Comparison of ENCODE assay signal across 12 cellular contexts in genomic region chr16:56915311-56916105, GRCh38. TPM values are rescaled to one million over a fixed set of nuclear protein-coding genes. Genes with fewer than 3 reads are reported as not detected.
DNase-seq lines count a peak whose midpoint lies in the region; ATAC-seq and TF ChIP-seq lines count a peak whose summit lies in the region.
"Had no signal": no experiment of that assay in that cellular context is flagged by ENCODE, and none has a peak within 500 bp of the region (broad histone marks: within the 10 kb centered on the region; RNA-seq: fewer than 3 reads in every experiment).

No MANE protein-coding gene starts in this region.

- H3K4me3 ChIP-seq in gastrocnemius medialis, result no peak overlapping the region

- no peak overlapping the region for H3K4me3 Mint-ChIP-seq in H9
- H3K4me3 Mint-ChIP-seq in stimulated activated memory B cell treated with anti-CD40 and anti-IgM and Interleukin-4, amounts not matched to agents 10 μg/mL and 1 μg/mL and 100 μg/mL, for 72 hours, result peak overlapping the region; percentile 73
- H3K4me3 Mint-ChIP-seq: activated T-helper 1 cell treated with anti-CD3 and anti-CD28 coated beads, Interleukin-12 subunit alpha, Interleukin-12 subunit beta, Interleukin-2, Interleukin-4 antibody, amounts not matched to agents 30 ng/mL and 10 ng/mL and 1 ng/mL, durations not matched to agents 14 hours and 24 hours and 36 hours had no signal

- no peak overlapping the region for H3K56ac ChIP-seq in H9 (ENCODE audit: insufficient read length, low read depth, low read length)

- no peak overlapping the region for H2AK5ac ChIP-seq in H9 (ENCODE audit: insufficient read length, low read length)

- H3K79me2 ChIP-seq in H9 (ENCODE audit: insufficient read depth, low read length), result no peaks in the 10 kb centered on the region

- no peak overlapping the region for H2BK5ac ChIP-seq in H9 (ENCODE audit: insufficient read length, low read length)

- no peaks in the 10 kb centered on the region for H3K23me2 ChIP-seq in H9 (ENCODE audit: insufficient read length, low read depth, low read length, poor library complexity, severe bottlenecking)

- no peak for TF ChIP-seq CTCF in H9 (conservative IDR thresholded peaks at IDR 0.05)
- TF ChIP-seq CTCF in gastrocnemius medialis (IDR thresholded peaks at IDR 0.05 in 4 of 5, conservative IDR thresholded peaks at IDR 0.05 in 1 of 5), result no peak

- peaks cover 20% of the 10 kb centered on the region for H3K27me3 Mint-ChIP-seq in H9 (ENCODE audit: low read depth)
- H3K27me3 Mint-ChIP-seq in stimulated activated memory B cell treated with anti-CD40 and anti-IgM and Interleukin-4, amounts not matched to agents 10 μg/mL and 1 μg/mL and 100 μg/mL, for 72 hours, result no peaks in the 10 kb centered on the region

- intact Hi-C loops in gastrocnemius medialis (cut with DNase I; ENCODE audit: low total_unique reads), result no loop called here

- DNase-seq in H9, result no peak
- DNase-seq in astrocyte of the hippocampus (ENCODE audit: low read depth, low spot score), result peak; percentile 16
- no peak for DNase-seq in gastrocnemius medialis
- DNase-seq in mucosa of gallbladder (ENCODE audit: low spot score), result no peak
- no peak for DNase-seq in NCI-H2107 treated with DMSO at 0.1 percent for 48 hours (lab: John Stamatoyannopoulos, UW; ENCODE audit: unreplicated experiment)
- DNase-seq: activated CD4-positive, CD25-positive, alpha-beta regulatory T cell had no signal

- no peak overlapping the region for H3K14ac ChIP-seq in H9 (ENCODE audit: insufficient read depth, low read length)

- peak overlapping the region; percentile 22 for H3T11ph ChIP-seq in H9 (ENCODE audit: low read length)

- H3K4me2 ChIP-seq in H9 (ENCODE audit: insufficient read depth, insufficient read length, low read length), result no peak overlapping the region

- no peaks in the 10 kb centered on the region for H3K79me1 ChIP-seq in H9 (ENCODE audit: insufficient read depth, low read depth, low read length, poor library complexity, severe bottlenecking)

- H3K27ac Mint-ChIP-seq in H9, result no peak overlapping the region
- peak overlapping the region; percentile 100 for H3K27ac Mint-ChIP-seq in stimulated activated memory B cell treated with anti-CD40 and anti-IgM and Interleukin-4, amounts not matched to agents 10 μg/mL and 1 μg/mL and 100 μg/mL, for 72 hours

- H4K20me1 ChIP-seq in H9 (ENCODE audit: control insufficient read depth, insufficient read depth, insufficient read length), result no peaks in the 10 kb centered on the region

- WGBS in H9 (ENCODE audit: extremely low coverage, insufficient read length, low lambda C conversion rate), result no CpG with 5 or more reads among the region's 13 CpGs

- in situ Hi-C loops in gastrocnemius medialis (cut with MboI; ENCODE audit: low sequenced_read_pairs in 4 of 4), result no loop called here

- peaks cover 26 to 28% of the 10 kb centered on the region in 2 experiments for H3K4me1 Mint-ChIP-seq in H9
- peaks cover 93% of the 10 kb centered on the region for H3K4me1 Mint-ChIP-seq in stimulated activated memory B cell treated with anti-CD40 and anti-IgM and Interleukin-4, amounts not matched to agents 10 μg/mL and 1 μg/mL and 100 μg/mL, for 72 hours

- H3K36me3 ChIP-seq in gastrocnemius medialis, result no peaks in the 10 kb centered on the region

- H2BK120ac ChIP-seq in H9 (ENCODE audit: low read depth, low read length, poor library complexity, severe bottlenecking), result no peak overlapping the region

- no peak overlapping the region for H2AFZ ChIP-seq in H9 (ENCODE audit: low read length)

- TF ChIP-seq POLR2A in gastrocnemius medialis (IDR thresholded peaks at IDR 0.05), result no peak

- H2BK15ac ChIP-seq in H9 (ENCODE audit: low read depth, low read length), result no peak overlapping the region

- no peak overlapping the region for H3K23ac ChIP-seq in H9 (ENCODE audit: insufficient read length, low read depth, low read length)

- H3K9ac ChIP-seq in H9 (ENCODE audit: extremely low read depth, insufficient read length, low read length), result no peak overlapping the region

- no peak overlapping the region for H3K4ac ChIP-seq in H9 (ENCODE audit: low read depth, low read length)

- no peak overlapping the region for H2BK20ac ChIP-seq in H9 (ENCODE audit: low read depth, low read length, poor library complexity, severe bottlenecking)

- no peak overlapping the region for H2BK12ac ChIP-seq in H9 (ENCODE audit: insufficient read length, low read depth, low read length)

- no peak overlapping the region for H3K27ac ChIP-seq in H9 (ENCODE audit: insufficient read length, low read depth, low read length)
- peak overlapping the region; percentile 82 for H3K27ac ChIP-seq in layer of hippocampus (ENCODE audit: low read depth, low read length)
- H3K27ac ChIP-seq in gastrocnemius medialis, result peak overlapping the region in 1 of 4 donors; percentile 15
- H3K27ac ChIP-seq: HL-60 had no signal

- H3K18ac ChIP-seq in H9 (ENCODE audit: insufficient read length, low read depth, low read length), result no peak overlapping the region

- H3K9me3 Mint-ChIP-seq in H9, result peaks cover 0 to 2% of the 10 kb centered on the region in 2 experiments; a peak in 1 of 5 replicates
- peaks cover 15% of the 10 kb centered on the region for H3K9me3 Mint-ChIP-seq in stimulated activated memory B cell treated with anti-CD40 and anti-IgM and Interleukin-4, amounts not matched to agents 10 μg/mL and 1 μg/mL and 100 μg/mL, for 72 hours
- H3K9me3 Mint-ChIP-seq: activated T-helper 1 cell treated with anti-CD3 and anti-CD28 coated beads, Interleukin-12 subunit alpha, Interleukin-12 subunit beta, Interleukin-2, Interleukin-4 antibody, amounts not matched to agents 30 ng/mL and 10 ng/mL and 1 ng/mL, durations not matched to agents 14 hours and 24 hours and 36 hours had no signal

- no peak overlapping the region for H4K5ac ChIP-seq in H9 (ENCODE audit: insufficient read length, low read depth, low read length)

- H3K27me3 ChIP-seq in H9 (ENCODE audit: insufficient read depth, low read length), result no peaks in the 10 kb centered on the region
- H3K27me3 ChIP-seq in layer of hippocampus (ENCODE audit: control insufficient read depth, insufficient read depth, low read length), result no peaks in the 10 kb centered on the region
- peaks cover 0 to 11% (median 4%) of the 10 kb centered on the region in 3 donors for H3K27me3 ChIP-seq in gastrocnemius medialis

- H3K4me1 ChIP-seq in H9 (ENCODE audit: insufficient read depth, low read length) (no peaks in the 10 kb centered on the region; the same call in 1 of the 2 replicates), gastrocnemius medialis (peaks cover 7 to 9% of the 10 kb centered on the region in 2 donors)

- ATAC-seq in stimulated activated memory B cell treated with anti-CD40 and anti-IgM and Interleukin-4, amounts not matched to agents 10 μg/mL and 1 μg/mL and 100 μg/mL, for 72 hours, result no peak
- ATAC-seq in GM21526 (IDR thresholded peaks at IDR 0.05; ENCODE audit: low FRiP score, unreplicated experiment) (no peak), gastrocnemius medialis (no peak)

- no peaks in the 10 kb centered on the region for H3K36me3 Mint-ChIP-seq in H9 (ENCODE audit: insufficient read depth in 1 of 3, low read depth in 3 of 3)
- peaks cover 31% of the 10 kb centered on the region for H3K36me3 Mint-ChIP-seq in stimulated activated memory B cell treated with anti-CD40 and anti-IgM and Interleukin-4, amounts not matched to agents 10 μg/mL and 1 μg/mL and 100 μg/mL, for 72 hours

- no peak overlapping the region for H4K91ac ChIP-seq in H9 (ENCODE audit: insufficient read length, low read depth, low read length)

- H3K9me3 ChIP-seq in H9 (ENCODE audit: control insufficient read depth, low read depth, low read length) (no peaks in the 10 kb centered on the region), gastrocnemius medialis (no peaks in the 10 kb centered on the region)

- no peak overlapping the region for H4K8ac ChIP-seq in H9 (replicated peaks; ENCODE audit: insufficient read length, low read depth, low read length)

RNA-seq across cellular contexts. Expression of gene HERPUD1, which starts 16.4 kb away (rescaled TPM):
- 28.9 and 30.8 TPM in 2 replicates for total RNA-seq in H9 (2021)
- 100 to 1,000 TPM; 110 to 281 (median 125) TPM for total RNA-seq in gastrocnemius medialis
- total RNA-seq in mucosa of gallbladder, result 144 TPM

RNA-seq across cellular contexts. Expression of gene CETP, which starts 46.2 kb away (rescaled TPM):
- total RNA-seq in H9 (2021) (not detected in 2 replicates), gastrocnemius medialis (not detected), mucosa of gallbladder (0.26 TPM)
- total RNA-seq: bronchial epithelial cell had no signal

RNA-seq across cellular contexts. Expression of gene SLC12A3, which starts 50.5 kb away (rescaled TPM):
- total RNA-seq in H9 (2021) (not detected in 2 replicates), gastrocnemius medialis (not detected), mucosa of gallbladder (0.20 TPM)
- total RNA-seq: activated T-helper 1 cell treated with anti-CD3 and anti-CD28 coated beads, Interleukin-12 subunit alpha, Interleukin-12 subunit beta, Interleukin-2, Interleukin-4 antibody, amounts not matched to agents 30 ng/mL and 10 ng/mL and 1 ng/mL, durations not matched to agents 14 hours and 24 hours and 36 hours; bronchial epithelial cell had no signal
